In the genomic region with DNA sequence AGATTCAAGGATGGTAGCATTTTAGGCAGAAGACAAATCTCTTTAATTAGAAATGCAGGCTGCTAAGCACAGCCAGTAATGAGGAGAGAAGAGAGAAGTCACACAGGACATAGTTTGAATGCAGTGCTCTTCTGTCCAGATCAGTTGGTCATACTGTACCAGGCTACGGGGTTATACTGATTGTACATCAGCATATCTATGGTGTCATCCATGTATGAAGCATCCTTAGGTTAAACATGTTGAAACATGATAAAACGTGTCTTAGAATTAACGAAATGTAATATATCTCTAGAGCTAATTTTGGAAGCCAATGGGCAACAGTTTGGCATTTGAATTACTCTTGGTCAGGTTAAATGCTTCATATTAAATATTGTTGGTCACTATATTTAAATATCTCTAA, we compare ENCODE assay signal across 34 cellular contexts.
"Had no signal": no experiment of that assay in that cellular context is flagged by ENCODE, and none has a peak within 500 bp of the region (broad histone marks: within the 10 kb centered on the region; RNA-seq: fewer than 3 reads in every experiment).

No MANE protein-coding gene starts in this region.

- H3K27me3 ChIP-seq: adrenal gland, body of pancreas, colonic mucosa, esophagus squamous epithelium, gastroesophageal sphincter had no signal

- H3K36me3 ChIP-seq: adrenal gland, colonic mucosa, esophagus squamous epithelium, gastroesophageal sphincter, WERI-Rb-1 had no signal

- H3K9me3 Mint-ChIP-seq: activated B cell treated with CpG ODN at 0.5 μM for 24 hours; activated CD8-positive, alpha-beta T cell treated with anti-CD3 and anti-CD28 coated beads for 36 hours; activated naive CD4-positive, alpha-beta T cell treated with anti-CD3 and anti-CD28 coated beads for 36 hours; activated naive CD4-positive, alpha-beta T cell treated with anti-CD3 and anti-CD28 coated beads, Interleukin-2, amount 50 U/mL, for 24 hours; activated naive CD8-positive, alpha-beta T cell treated with anti-CD3 and anti-CD28 coated beads for 36 hours; activated naive CD8-positive, alpha-beta T cell treated with anti-CD3 and anti-CD28 coated beads, Interleukin-2, amount 50 U/mL, for 24 hours; activated T-helper 1 cell treated with anti-CD3 and anti-CD28 coated beads, Interleukin-12 subunit alpha, Interleukin-12 subunit beta, Interleukin-2, Interleukin-4 antibody, amounts not matched to agents 30 ng/mL and 10 ng/mL and 1 ng/mL, durations not matched to agents 14 hours and 24 hours and 36 hours; activated T-helper 2 cell treated with anti-CD3 and anti-CD28 coated beads, Interferon-gamma antibody, Interleukin-2, Interleukin-4, amounts not matched to agents 10 μg/mL and 5 μg/mL and 100 μg/mL, durations not matched to agents 14 hours and 24 hours and 36 hours; endodermal cell; T-helper 2 cell treated with Interferon-gamma antibody and Interleukin-4, amounts not matched to agents 5 μg/mL and 100 μg/mL, for 36 hours had no signal

- H3K27me3 Mint-ChIP-seq: activated B cell treated with CpG ODN at 0.5 μM for 24 hours; activated naive CD4-positive, alpha-beta T cell treated with anti-CD3 and anti-CD28 coated beads, Interleukin-2, amount 50 U/mL, for 24 hours had no signal

- H3K4me3 Mint-ChIP-seq: activated B cell treated with CpG ODN at 0.5 μM for 24 hours; activated CD8-positive, alpha-beta T cell treated with anti-CD3 and anti-CD28 coated beads for 36 hours; activated naive CD4-positive, alpha-beta T cell treated with anti-CD3 and anti-CD28 coated beads for 36 hours; activated naive CD4-positive, alpha-beta T cell treated with anti-CD3 and anti-CD28 coated beads, Interleukin-2, amount 50 U/mL, for 24 hours; activated naive CD8-positive, alpha-beta T cell treated with anti-CD3 and anti-CD28 coated beads for 36 hours; activated naive CD8-positive, alpha-beta T cell treated with anti-CD3 and anti-CD28 coated beads, Interleukin-2, amount 50 U/mL, for 24 hours; activated T-helper 1 cell treated with anti-CD3 and anti-CD28 coated beads, Interleukin-12 subunit alpha, Interleukin-12 subunit beta, Interleukin-2, Interleukin-4 antibody, amounts not matched to agents 30 ng/mL and 10 ng/mL and 1 ng/mL, durations not matched to agents 14 hours and 24 hours and 36 hours; endodermal cell; T-helper 17 cell; T-helper 2 cell treated with Interferon-gamma antibody and Interleukin-4, amounts not matched to agents 5 μg/mL and 100 μg/mL, for 36 hours had no signal

- H3K4me3 ChIP-seq: adrenal gland, body of pancreas, colonic mucosa, esophagus squamous epithelium, gastroesophageal sphincter had no signal

- DNase-seq: activated B cell treated with CpG ODN at 0.5 μM for 24 hours; activated CD4-positive, alpha-beta T cell treated with anti-CD3 and anti-CD28 coated beads for 48 hours; activated CD4-positive, alpha-beta T cell treated with anti-CD3 and anti-CD28 coated beads, Interleukin-2, amount 50 U/mL, for 1 hour; activated CD4-positive, alpha-beta T cell treated with anti-CD3 and anti-CD28 coated beads, Interleukin-2, amount 50 U/mL, for 48 hours; activated CD8-positive, alpha-beta memory T cell treated with anti-CD3 and anti-CD28 coated beads for 24 hours; activated CD8-positive, alpha-beta T cell treated with anti-CD3 and anti-CD28 coated beads for 36 hours; activated effector memory CD4-positive, alpha-beta T cell treated with anti-CD3 and anti-CD28 coated beads, Interleukin-2, amount 50 U/mL, for 16 hours; activated naive CD4-positive, alpha-beta T cell treated with anti-CD3 and anti-CD28 coated beads for 36 hours; activated naive CD8-positive, alpha-beta T cell treated with anti-CD3 and anti-CD28 coated beads for 36 hours; activated naive CD8-positive, alpha-beta T cell treated with anti-CD3 and anti-CD28 coated beads, Interleukin-2, amount 50 U/mL, for 24 hours; activated T-cell treated with anti-CD3 and anti-CD28 coated beads, Interleukin-2, amount 50 U/mL, for 1 hour; activated T-cell treated with anti-CD3 and anti-CD28 coated beads, Interleukin-2, amount 50 U/mL, for 48 hours; adrenal gland; amygdala; aorta; body of pancreas; central memory CD4-positive, alpha-beta T cell; cerebellar nuclear complex; colonic mucosa; effector CD8-positive, alpha-beta T cell; endodermal cell; erythroblast; esophagus squamous epithelium; foreskin melanocyte; head of caudate nucleus; T-helper 1 cell; T-helper 17 cell; T1000; WERI-Rb-1 had no signal

- H3K36me3 Mint-ChIP-seq: activated naive CD4-positive, alpha-beta T cell treated with anti-CD3 and anti-CD28 coated beads, Interleukin-2, amount 50 U/mL, for 24 hours; activated naive CD8-positive, alpha-beta T cell treated with anti-CD3 and anti-CD28 coated beads for 36 hours had no signal

- H3K4me1 Mint-ChIP-seq: activated B cell treated with CpG ODN at 0.5 μM for 24 hours; activated naive CD4-positive, alpha-beta T cell treated with anti-CD3 and anti-CD28 coated beads, Interleukin-2, amount 50 U/mL, for 24 hours; activated naive CD8-positive, alpha-beta T cell treated with anti-CD3 and anti-CD28 coated beads for 36 hours; activated naive CD8-positive, alpha-beta T cell treated with anti-CD3 and anti-CD28 coated beads, Interleukin-2, amount 50 U/mL, for 24 hours; T-helper 17 cell had no signal

- H3K27ac Mint-ChIP-seq: activated B cell treated with CpG ODN at 0.5 μM for 24 hours; activated CD8-positive, alpha-beta T cell treated with anti-CD3 and anti-CD28 coated beads for 36 hours; activated naive CD4-positive, alpha-beta T cell treated with anti-CD3 and anti-CD28 coated beads for 36 hours; activated naive CD4-positive, alpha-beta T cell treated with anti-CD3 and anti-CD28 coated beads, Interleukin-2, amount 50 U/mL, for 24 hours; activated naive CD8-positive, alpha-beta T cell treated with anti-CD3 and anti-CD28 coated beads for 36 hours; activated naive CD8-positive, alpha-beta T cell treated with anti-CD3 and anti-CD28 coated beads, Interleukin-2, amount 50 U/mL, for 24 hours; activated T-helper 1 cell treated with anti-CD3 and anti-CD28 coated beads, Interleukin-12 subunit alpha, Interleukin-12 subunit beta, Interleukin-2, Interleukin-4 antibody, amounts not matched to agents 30 ng/mL and 10 ng/mL and 1 ng/mL, durations not matched to agents 14 hours and 24 hours and 36 hours; activated T-helper 2 cell treated with anti-CD3 and anti-CD28 coated beads, Interferon-gamma antibody, Interleukin-2, Interleukin-4, amounts not matched to agents 10 μg/mL and 5 μg/mL and 100 μg/mL, durations not matched to agents 14 hours and 24 hours and 36 hours; endodermal cell; T-helper 17 cell; T-helper 2 cell treated with Interferon-gamma antibody and Interleukin-4, amounts not matched to agents 5 μg/mL and 100 μg/mL, for 36 hours had no signal

- H3K4me1 ChIP-seq: adrenal gland, body of pancreas, colonic mucosa, esophagus squamous epithelium had no signal

- H3K27ac ChIP-seq: adrenal gland, body of pancreas, colonic mucosa, esophagus squamous epithelium, gastroesophageal sphincter, WERI-Rb-1 had no signal

- H3K9me3 ChIP-seq: adrenal gland, body of pancreas, colonic mucosa, esophagus squamous epithelium, gastroesophageal sphincter had no signal
